In genomic region chr17:81026266-81027036, GRCh38 we compare ENCODE assay signal across 20 cellular contexts. TPM values are rescaled to one million over a fixed set of nuclear protein-coding genes. Genes with fewer than 3 reads are reported as not detected.
DNase-seq lines count a peak whose midpoint lies in the region; ATAC-seq, FAIRE-seq and TF ChIP-seq lines count a peak whose summit lies in the region.
"Had no signal": no experiment of that assay in that cellular context is flagged by ENCODE, and none has a peak within 500 bp of the region (broad histone marks: within the 10 kb centered on the region; RNA-seq: fewer than 3 reads in every experiment).

No MANE protein-coding gene starts in this region.

- no peak overlapping the region for H3K4me3 Mint-ChIP-seq in nephron progenitor cell
- H3K4me3 Mint-ChIP-seq: activated naive CD4-positive, alpha-beta T cell treated with anti-CD3 and anti-CD28 coated beads, Interleukin-2, amount 10 ng/mL, durations not matched to agents 7 days and 5 days; activated T-cell treated with anti-CD3 and anti-CD28 coated beads, Interleukin-2, amount 50 U/mL, for 4 hours had no signal

- H3K27me3 Mint-ChIP-seq in nephron progenitor cell (ENCODE audit: low read depth, poor library complexity), result no peaks in the 10 kb centered on the region

- H3K36me3 Mint-ChIP-seq in nephron progenitor cell (ENCODE audit: low read depth), result peaks cover 5% of the 10 kb centered on the region
- H3K36me3 Mint-ChIP-seq: activated naive CD4-positive, alpha-beta T cell treated with anti-CD3 and anti-CD28 coated beads, Interleukin-2, amount 10 ng/mL, durations not matched to agents 7 days and 5 days had no signal

- peak; percentile 23 for FAIRE-seq in urothelium cell line (lab: Jason Lieb, UNC)
- FAIRE-seq: colon, GM19239 had no signal

- no peak overlapping the region for H3K27ac ChIP-seq in right cardiac atrium (ENCODE audit: low read length)
- H3K27ac ChIP-seq in heart right ventricle, result no peak overlapping the region
- H3K27ac ChIP-seq in fibroblast of lung (ENCODE audit: insufficient read depth, low read length), result no peak overlapping the region
- H3K27ac ChIP-seq: SK-N-MC had no signal

- DNase-seq in right cardiac atrium, result peak in 2 of 3 donors; percentile 47 to 61
- DNase-seq in heart right ventricle, result no peak
- no peak for DNase-seq in fibroblast of lung (ENCODE audit: low read depth in 2 of 2)
- DNase-seq in nephron progenitor cell, result no peak
- DNase-seq in urothelium cell line (ENCODE audit: low spot score), result no peak
- no peak for DNase-seq in NCI-H2227 treated with DMSO at 0.1 percent for 48 hours (lab: John Stamatoyannopoulos, UW)
- no peak for DNase-seq in HCEC 1CT
- no peak for DNase-seq in NCI-H1694 treated with DMSO at 0.1 percent for 48 hours (lab: John Stamatoyannopoulos, UW)
- DNase-seq: activated naive CD4-positive, alpha-beta T cell treated with anti-CD3 and anti-CD28 coated beads, Interleukin-2, amount 10 ng/mL, durations not matched to agents 7 days and 5 days; activated T-cell treated with anti-CD3 and anti-CD28 coated beads, Interleukin-2, amount 50 U/mL, for 4 hours; kidney glomerular epithelial cell; stimulated activated CD4-positive, alpha-beta T cell treated with anti-CD3 and anti-CD28 coated beads, Interleukin-2, amount 100 ng/mL, for 48 hours; T1000 had no signal

- WGBS in right cardiac atrium, result 50% methylated on average over 31 of the region's 31 CpGs
- 59 to 61% methylated on average over 31 of the region's 31 CpGs for WGBS in heart right ventricle, 2 donors

- ATAC-seq in right cardiac atrium (no peak), heart right ventricle (no peak)
- ATAC-seq: activated CD4-positive, CD25-positive, alpha-beta regulatory T cell treated with anti-CD3 and anti-CD28 coated beads, Interleukin-2, amount 50 U/mL, for 24 hours; activated T-cell treated with anti-CD3 and anti-CD28 coated beads, Interleukin-2, amount 50 U/mL, for 4 hours; HCT116; Panc1 had no signal

- H3K27me3 ChIP-seq in right cardiac atrium (ENCODE audit: control insufficient read depth, insufficient read depth) (no peaks in the 10 kb centered on the region), heart right ventricle (peaks cover 0 to 35% (median 28%) of the 10 kb centered on the region in 7 donors), fibroblast of lung (ENCODE audit: control insufficient read depth, insufficient read depth, low read length) (peaks cover 30% of the 10 kb centered on the region)

- no peaks in the 10 kb centered on the region for H3K9me3 Mint-ChIP-seq in nephron progenitor cell

- H3K4me3 ChIP-seq in right cardiac atrium (ENCODE audit: low read length) (no peak overlapping the region), heart right ventricle (no peak overlapping the region), fibroblast of lung (replicated peaks in 1 of 4; ENCODE audit: control extremely low read depth in 1 of 4, insufficient read depth in 1 of 4, low read depth in 3 of 4, low read length in 4 of 4) (no peak overlapping the region)
- H3K4me3 ChIP-seq: SK-N-MC had no signal

- H3K27ac Mint-ChIP-seq in nephron progenitor cell, result peak overlapping the region; percentile 25
- H3K27ac Mint-ChIP-seq: activated naive CD4-positive, alpha-beta T cell treated with anti-CD3 and anti-CD28 coated beads, Interleukin-2, amount 10 ng/mL, durations not matched to agents 7 days and 5 days had no signal

- H3K4me1 Mint-ChIP-seq in nephron progenitor cell, result peaks cover 56% of the 10 kb centered on the region

- H3K79me2 ChIP-seq in fibroblast of lung (ENCODE audit: control insufficient read depth, insufficient read depth, low read length), result no peaks in the 10 kb centered on the region

- peak overlapping the region; percentile 35 for H3K4me2 ChIP-seq in fibroblast of lung (ENCODE audit: extremely low read depth, insufficient read depth, low read length)

- no peak overlapping the region for H2AFZ ChIP-seq in fibroblast of lung (ENCODE audit: low read length)

- TF ChIP-seq CTCF in heart right ventricle (IDR thresholded peaks at IDR 0.05) (no peak), fibroblast of lung (conservative IDR thresholded peaks at IDR 0.05 in 1 of 2, IDR thresholded peaks at IDR 0.05 in 1 of 2; ENCODE audit: low read depth in 1 of 2, low read length in 2 of 2) (no peak), nephron progenitor cell (IDR thresholded peaks at IDR 0.05) (no peak)

- H3K4me1 ChIP-seq in right cardiac atrium (ENCODE audit: control insufficient read depth, insufficient read depth, low read length) (peaks cover 8% of the 10 kb centered on the region), heart right ventricle (peaks cover 4 to 30% (median 19%) of the 10 kb centered on the region in 9 donors), fibroblast of lung (ENCODE audit: control insufficient read depth, extremely low read depth, insufficient read depth, low read length) (no peaks in the 10 kb centered on the region)

- no peaks in the 10 kb centered on the region for H3K9me3 ChIP-seq in right cardiac atrium (ENCODE audit: control insufficient read depth, low read length)
- no peaks in the 10 kb centered on the region for H3K9me3 ChIP-seq in heart right ventricle
- H3K9me3 ChIP-seq in fibroblast of lung (ENCODE audit: control insufficient read depth, insufficient read depth, low read depth, low read length), result no peaks in the 10 kb centered on the region
- H3K9me3 ChIP-seq: ascending aorta had no signal

- H4K20me1 ChIP-seq in fibroblast of lung (ENCODE audit: control insufficient read depth, extremely low read depth, insufficient read depth, low read length), result no peaks in the 10 kb centered on the region

- intact Hi-C loops in right cardiac atrium (cut with DNase I) (loop anchor here in 1 of 4 donors (5.0 kb wide), 1 partner anchor 71 kb away; no protein-coding TSS in a partner anchor), heart right ventricle (cut with DNase I) (loop anchor here in 3 of 10 donors (2.0 to 10.0 kb wide), 2 partner anchors 70 to 218 kb away; no protein-coding TSS in a partner anchor)

- H3K9ac ChIP-seq in fibroblast of lung (ENCODE audit: insufficient read depth, low read length), result no peak overlapping the region

- H3K36me3 ChIP-seq in heart right ventricle (no peaks in the 10 kb centered on the region), fibroblast of lung (ENCODE audit: control insufficient read depth, insufficient read depth, low read length) (no peaks in the 10 kb centered on the region)
- H3K36me3 ChIP-seq: ascending aorta had no signal

RNA-seq across cellular contexts. Expression of gene BAIAP2, which starts 8.5 kb away (rescaled TPM):
- total RNA-seq in right cardiac atrium, result 10 to 100 TPM; 20.5 to 39.5 (median 33.8) TPM
- 31.8 TPM for polyA plus RNA-seq in right cardiac atrium
- total RNA-seq in heart right ventricle, result 10 to 100 TPM in 9 of 10 donors, 1 to 10 TPM in 1; 9.5 to 25.8 (median 13.8) TPM
- 10 to 100 TPM; 16.1 to 18.7 TPM for polyA plus RNA-seq in heart right ventricle
- 10.0 and 13.4 TPM in 2 replicates for total RNA-seq in fibroblast of lung
- 6.0 and 10.9 TPM in 2 replicates for polyA plus RNA-seq in fibroblast of lung
- 11.7 and 22.1 TPM in 2 replicates for polyA plus RNA-seq in fibroblast of lung (2012)
- polyA minus RNA-seq in fibroblast of lung (ENCODE audit: low replicate concordance), result 15.5 and 29.9 TPM in 2 replicates

RNA-seq across cellular contexts. Expression of gene CHMP6, which starts 34.8 kb away (rescaled TPM):
- total RNA-seq in right cardiac atrium, result 10 to 100 TPM; 18.4 to 22.5 (median 19.7) TPM
- polyA plus RNA-seq in right cardiac atrium, result 24.6 TPM
- 10 to 100 TPM; 17.5 to 26.4 (median 22.1) TPM for total RNA-seq in heart right ventricle
- polyA plus RNA-seq in heart right ventricle, result 10 to 100 TPM; 23.8 to 30.6 TPM
- total RNA-seq in fibroblast of lung, result 9.2 and 11.2 TPM in 2 replicates
- 30.1 and 34.4 TPM in 2 replicates for polyA plus RNA-seq in fibroblast of lung
- polyA plus RNA-seq in fibroblast of lung (2012), result 33.4 and 34.9 TPM in 2 replicates
- 7.2 and 12.8 TPM in 2 replicates for polyA minus RNA-seq in fibroblast of lung (ENCODE audit: low replicate concordance)

Comparison
In these comparisons a context has a peak if more than half of its experiments do, and no peak if none do; other contexts are left out.
1. DNase-seq: peak in right cardiac atrium (2 of 3); none in heart right ventricle (0 of 2), fibroblast of lung (0 of 2), nephron progenitor cell (single experiment), urothelium cell line (single experiment), NCI-H2227 treated with DMSO at 0.1 percent for 48 hours (single experiment), HCEC 1CT (single experiment) and NCI-H1694 treated with DMSO at 0.1 percent for 48 hours (single experiment).